Comparison of ENCODE assay signal across 11 cellular contexts in genomic region chrX:142711801-142712200, GRCh38.
"Had no signal": no experiment of that assay in that cellular context is flagged by ENCODE, and none has a peak within 500 bp of the region (broad histone marks: within the 10 kb centered on the region; RNA-seq: fewer than 3 reads in every experiment).

No MANE protein-coding gene starts in this region.

- ATAC-seq: K562 had no signal

- H3K27ac Mint-ChIP-seq: H9, HFFc6 had no signal

- H3K4me3 ChIP-seq: GM23248, K562 had no signal

- FAIRE-seq: H1, H54, K562 had no signal

- H3K27ac ChIP-seq: GM23248, HL-60 had no signal

- H3K9ac ChIP-seq: GM23248 had no signal

- H3K4me3 Mint-ChIP-seq: HFFc6 had no signal

- H2AFZ ChIP-seq: GM23248 had no signal

- DNase-seq: GM23248, H9, HCEC 1CT, HFFc6, IMR-90, Kasumi-1, KG1 had no signal
